Comparison of ENCODE assay signal across 9 cellular contexts in the genomic region with DNA sequence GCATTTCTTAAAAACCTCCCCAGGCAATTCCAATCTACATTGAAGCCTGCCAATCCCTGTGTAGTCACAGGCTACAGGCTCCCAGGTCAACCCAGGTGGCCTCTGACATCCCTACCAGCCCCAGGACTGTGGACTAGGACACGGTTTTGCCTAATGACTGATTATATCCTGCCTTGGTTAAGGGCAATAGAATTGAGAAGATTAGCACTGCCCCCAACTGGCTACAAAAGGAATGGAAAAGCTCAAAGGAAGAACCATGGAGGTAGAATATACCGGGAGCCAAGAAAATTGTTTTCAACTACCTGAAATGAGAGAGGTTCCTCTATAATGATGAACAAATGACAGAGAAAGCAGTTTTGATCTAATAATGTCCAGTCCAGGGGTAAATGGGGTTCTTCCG.
DNase-seq lines count a peak whose midpoint lies in the region; ATAC-seq, FAIRE-seq and TF ChIP-seq lines count a peak whose summit lies in the region.
"Had no signal": no experiment of that assay in that cellular context is flagged by ENCODE, and none has a peak within 500 bp of the region (broad histone marks: within the 10 kb centered on the region; RNA-seq: fewer than 3 reads in every experiment).

No MANE protein-coding gene starts in this region.

- H3K36me3 ChIP-seq in pancreas, result no peaks in the 10 kb centered on the region

- no peaks in the 10 kb centered on the region for H3K9me3 ChIP-seq in pancreas

- H3K9me3 Mint-ChIP-seq in MCF 10A (ENCODE audit: unreplicated experiment), result peaks cover 8% of the 10 kb centered on the region

- H3K27me3 Mint-ChIP-seq in MCF 10A (ENCODE audit: insufficient read depth, unreplicated experiment), result no peaks in the 10 kb centered on the region

- CTCF ChIA-PET in MCF 10A (lab: Yijun Ruan, JAX), result interaction anchor here (0.5 to 2.3 kb wide), 8 partner anchors 11 to 300 kb away, joined by 3 to 9 read pairs (median 4); no protein-coding TSS in a partner anchor

- 59% methylated on average over 3 of the region's 3 CpGs for WGBS in pancreas, 2 donors

- H3K4me3 ChIP-seq in GM12864 (ENCODE audit: low read depth, low read length) (no peak overlapping the region), pancreas (no peak overlapping the region)

- no peaks in the 10 kb centered on the region for H3K27me3 ChIP-seq in pancreas

- TF ChIP-seq RAD21 in Ishikawa (IDR thresholded peaks at IDR 0.05; ENCODE audit: low read depth), result peak; percentile 62

- H3K4me1 ChIP-seq in pancreas, result peaks cover 0 to 12% (median 0%) of the 10 kb centered on the region in 3 donors

- ATAC-seq in pancreas (peak; percentile 53 to 83 (median 70)), GM18858 (IDR thresholded peaks at IDR 0.05; ENCODE audit: unreplicated experiment) (no peak)

- TF ChIP-seq EP300 in Ishikawa (IDR thresholded peaks at IDR 0.05; ENCODE audit: borderline replicate concordance), result no peak

- POLR2A ChIA-PET in MCF 10A (lab: Yijun Ruan, JAX), result interaction anchor here (1.2 kb wide), 1 partner anchor 288 kb away, joined by 3 read pairs; no protein-coding TSS in a partner anchor

- FAIRE-seq in pancreas (lab: Jason Lieb, UNC), result no peak

- no peaks in the 10 kb centered on the region for H3K4me1 Mint-ChIP-seq in MCF 10A (ENCODE audit: insufficient read depth, unreplicated experiment)

- H3K4me3 Mint-ChIP-seq in MCF 10A (ENCODE audit: unreplicated experiment), result no peak overlapping the region

- no peak overlapping the region for H3K27ac Mint-ChIP-seq in MCF 10A (ENCODE audit: low read depth, unreplicated experiment)

- no TSS peak for BruUV-seq in MCF 10A (replicated peaks; lab: Mats Ljungman, UMichigan)

- no peak overlapping the region for H3K27ac ChIP-seq in pancreas
- H3K27ac ChIP-seq: epithelial cell of prostate had no signal

- TF ChIP-seq CTCF in GM12864 (IDR thresholded peaks at IDR 0.05; ENCODE audit: low read depth, low read length, missing control alignments) (peak; percentile 30), MCF 10A (IDR thresholded peaks at IDR 0.05; ENCODE audit: unreplicated experiment) (peak; percentile 35), pancreas (IDR thresholded peaks at IDR 0.05) (peak in 3 of 4 donors; percentile 26 to 31 (median 28))

- H3K36me3 Mint-ChIP-seq in MCF 10A (ENCODE audit: insufficient read depth, unreplicated experiment), result no peaks in the 10 kb centered on the region

- intact Hi-C loops in MCF 10A (cut with micrococcal nuclease) (loop anchor here (1.0 to 2.0 kb wide), 4 partner anchors 76 to 301 kb away; no protein-coding TSS in a partner anchor), pancreas (cut with DNase I) (loop anchor here in 1 of 3 donors (10.0 kb wide), 1 partner anchor 270 kb away; no protein-coding TSS in a partner anchor)

- DNase-seq in GM12864 (ENCODE audit: low read depth), result no peak
- peak; percentile 45 for DNase-seq in MCF 10A (ENCODE audit: unreplicated experiment)
- DNase-seq in pancreas, result peak in 1 of 6 donors; percentile 16
- DNase-seq in activated CD8-positive, alpha-beta memory T cell treated with anti-CD3 and anti-CD28 coated beads, Interleukin-2, amount 50 U/mL, for 4 hours, result no peak
- no peak for DNase-seq in cerebellar nuclear complex (lab: John Stamatoyannopoulos, UW)
- no peak for DNase-seq in COLO668 (lab: John Stamatoyannopoulos, UW; ENCODE audit: unreplicated experiment)

TF ChIP-seq in Ishikawa, 13 proteins besides CTCF, POLR2A, EP300 and RAD21:
- TF ChIP-seq, protein P1, sequence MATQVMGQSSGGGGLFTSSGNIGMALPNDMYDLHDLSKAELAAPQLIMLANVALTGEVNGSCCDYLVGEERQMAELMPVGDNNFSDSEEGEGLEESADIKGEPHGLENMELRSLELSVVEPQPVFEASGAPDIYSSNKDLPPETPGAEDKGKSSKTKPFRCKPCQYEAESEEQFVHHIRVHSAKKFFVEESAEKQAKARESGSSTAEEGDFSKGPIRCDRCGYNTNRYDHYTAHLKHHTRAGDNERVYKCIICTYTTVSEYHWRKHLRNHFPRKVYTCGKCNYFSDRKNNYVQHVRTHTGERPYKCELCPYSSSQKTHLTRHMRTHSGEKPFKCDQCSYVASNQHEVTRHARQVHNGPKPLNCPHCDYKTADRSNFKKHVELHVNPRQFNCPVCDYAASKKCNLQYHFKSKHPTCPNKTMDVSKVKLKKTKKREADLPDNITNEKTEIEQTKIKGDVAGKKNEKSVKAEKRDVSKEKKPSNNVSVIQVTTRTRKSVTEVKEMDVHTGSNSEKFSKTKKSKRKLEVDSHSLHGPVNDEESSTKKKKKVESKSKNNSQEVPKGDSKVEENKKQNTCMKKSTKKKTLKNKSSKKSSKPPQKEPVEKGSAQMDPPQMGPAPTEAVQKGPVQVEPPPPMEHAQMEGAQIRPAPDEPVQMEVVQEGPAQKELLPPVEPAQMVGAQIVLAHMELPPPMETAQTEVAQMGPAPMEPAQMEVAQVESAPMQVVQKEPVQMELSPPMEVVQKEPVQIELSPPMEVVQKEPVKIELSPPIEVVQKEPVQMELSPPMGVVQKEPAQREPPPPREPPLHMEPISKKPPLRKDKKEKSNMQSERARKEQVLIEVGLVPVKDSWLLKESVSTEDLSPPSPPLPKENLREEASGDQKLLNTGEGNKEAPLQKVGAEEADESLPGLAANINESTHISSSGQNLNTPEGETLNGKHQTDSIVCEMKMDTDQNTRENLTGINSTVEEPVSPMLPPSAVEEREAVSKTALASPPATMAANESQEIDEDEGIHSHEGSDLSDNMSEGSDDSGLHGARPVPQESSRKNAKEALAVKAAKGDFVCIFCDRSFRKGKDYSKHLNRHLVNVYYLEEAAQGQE (IDR thresholded peaks at IDR 0.05; ENCODE audit: low read depth), result no peak
- TF ChIP-seq YY1 (IDR thresholded peaks at IDR 0.05; ENCODE audit: low read depth), result no peak
- no peak for TF ChIP-seq TEAD4 (IDR thresholded peaks at IDR 0.05)
- no peak for TF ChIP-seq EGR1 (IDR thresholded peaks at IDR 0.05)
- TF ChIP-seq TAF1 (IDR thresholded peaks at IDR 0.05; ENCODE audit: low read depth), result no peak
- no peak for TF ChIP-seq USF1 (IDR thresholded peaks at IDR 0.05)
- TF ChIP-seq NFIC (IDR thresholded peaks at IDR 0.05), result no peak
- TF ChIP-seq CREB1 (IDR thresholded peaks at IDR 0.05; ENCODE audit: low read depth), result no peak
